In genomic region chr9:76559283-76559682, GRCh38 we compare ENCODE assay signal across 31 cellular contexts.
DNase-seq lines count a peak whose midpoint lies in the region; ATAC-seq and TF ChIP-seq lines count a peak whose summit lies in the region.
"Had no signal": no experiment of that assay in that cellular context is flagged by ENCODE, and none has a peak within 500 bp of the region (broad histone marks: within the 10 kb centered on the region; RNA-seq: fewer than 3 reads in every experiment).

No MANE protein-coding gene starts in this region.

- TF ChIP-seq CTCF in MCF 10A (IDR thresholded peaks at IDR 0.05; ENCODE audit: unreplicated experiment) (no peak), breast epithelium (IDR thresholded peaks at IDR 0.05) (no peak)

- H3K36me3 Mint-ChIP-seq in MCF 10A (ENCODE audit: insufficient read depth, unreplicated experiment) = no peaks in the 10 kb centered on the region
- H3K36me3 Mint-ChIP-seq: activated naive CD4-positive, alpha-beta T cell treated with anti-CD3 and anti-CD28 coated beads, Interleukin-2, amount 10 ng/mL, durations not matched to agents 7 days and 5 days; CD4-positive, alpha-beta memory T cell had no signal

- DNase-seq in MCF 10A (ENCODE audit: unreplicated experiment) (no peak), breast epithelium (ENCODE audit: low spot score in 2 of 2) (no peak), OCI-M1 (lab: John Stamatoyannopoulos, UW) (peak; percentile 54), fibroblast of peridontal ligament (ENCODE audit: extremely low read depth) (peak; percentile 21)
- DNase-seq in NK-92 treated with Interleukin-12 subunit alpha and Interleukin-12 subunit beta, amount 100 ng/mL, for 24 hours (lab: John Stamatoyannopoulos, UW) = no peak
- DNase-seq: 8988T; activated CD4-positive, alpha-beta T cell treated with anti-CD3 and anti-CD28 coated beads for 48 hours; activated naive CD4-positive, alpha-beta T cell treated with anti-CD3 and anti-CD28 coated beads, Interleukin-2, amount 10 ng/mL, durations not matched to agents 7 days and 5 days; adrenal gland; CD4-positive, alpha-beta memory T cell; esophagus squamous epithelium; gastrocnemius medialis; left cardiac atrium; mammary epithelial cell; NCI-H2107; NCI-H446; NCI-H748 treated with DMSO at 0.1 percent for 48 hours; PC-3; right cardiac atrium; stimulated activated CD4-positive, alpha-beta T cell treated with anti-CD3 and anti-CD28 coated beads, Interleukin-1b, Interleukin-23, amount 100 ng/mL, for 48 hours; stimulated activated naive CD4-positive, alpha-beta T cell treated with Interleukin-2 at 50 U/mL for 16 hours; upper lobe of left lung had no signal

- ATAC-seq in GM18868 (IDR thresholded peaks at IDR 0.05; ENCODE audit: unreplicated experiment) = no peak
- no peak for ATAC-seq in HG02840 (IDR thresholded peaks at IDR 0.05; ENCODE audit: low FRiP score, unreplicated experiment)
- ATAC-seq in GM19035 (IDR thresholded peaks at IDR 0.05; ENCODE audit: unreplicated experiment) = no peak
- ATAC-seq: activated T-helper 17 cell treated with anti-CD3 and anti-CD28 coated beads, Interleukin-2, amount 50 U/mL, for 72 hours; gastrocnemius medialis; HepG2; left cardiac atrium; PC-3; right cardiac atrium; SK-N-SH treated with all-trans-retinoic acid at 6 μM for 48 hours had no signal

- H3K9me3 Mint-ChIP-seq in MCF 10A (ENCODE audit: unreplicated experiment) = no peaks in the 10 kb centered on the region
- H3K9me3 Mint-ChIP-seq: activated naive CD4-positive, alpha-beta T cell treated with anti-CD3 and anti-CD28 coated beads, Interleukin-2, amount 10 ng/mL, durations not matched to agents 7 days and 5 days; central memory CD8-positive, alpha-beta T cell had no signal

- POLR2A ChIA-PET in MCF 10A (lab: Yijun Ruan, JAX) = no interaction called here

- H3K4me1 Mint-ChIP-seq in MCF 10A (ENCODE audit: insufficient read depth, unreplicated experiment) = peaks cover 37% of the 10 kb centered on the region
- H3K4me1 Mint-ChIP-seq: activated naive CD4-positive, alpha-beta T cell treated with anti-CD3 and anti-CD28 coated beads, Interleukin-2, amount 10 ng/mL, durations not matched to agents 7 days and 5 days; central memory CD8-positive, alpha-beta T cell had no signal

- H3K4me3 Mint-ChIP-seq in MCF 10A (ENCODE audit: unreplicated experiment) = no peak overlapping the region
- H3K4me3 Mint-ChIP-seq: activated naive CD4-positive, alpha-beta T cell treated with anti-CD3 and anti-CD28 coated beads, Interleukin-2, amount 10 ng/mL, durations not matched to agents 7 days and 5 days; activated T-helper 17 cell treated with anti-CD3 and anti-CD28 coated beads, Interleukin-2, amount 50 U/mL, for 72 hours; CD4-positive, alpha-beta memory T cell; central memory CD8-positive, alpha-beta T cell had no signal

- no TSS peak for BruUV-seq in MCF 10A (replicated peaks; lab: Mats Ljungman, UMichigan)

- H3K27ac ChIP-seq in breast epithelium = no peak overlapping the region
- H3K27ac ChIP-seq: adrenal gland, esophagus squamous epithelium, gastrocnemius medialis, suprapubic skin, upper lobe of left lung had no signal

- CTCF ChIA-PET in MCF 10A (lab: Yijun Ruan, JAX) = interaction anchor here (1.2 kb wide), 1 partner anchor 17 kb away, joined by 3 read pairs; no protein-coding TSS in a partner anchor

- intact Hi-C loops in MCF 10A (cut with micrococcal nuclease) = no loop called here
- intact Hi-C loops in breast epithelium (cut with DNase I; ENCODE audit: low total_unique reads) = no loop called here

- peak overlapping the region; percentile 64 for H3K27ac Mint-ChIP-seq in MCF 10A (ENCODE audit: low read depth, unreplicated experiment)
- H3K27ac Mint-ChIP-seq: activated naive CD4-positive, alpha-beta T cell treated with anti-CD3 and anti-CD28 coated beads, Interleukin-2, amount 10 ng/mL, durations not matched to agents 7 days and 5 days; activated T-helper 17 cell treated with anti-CD3 and anti-CD28 coated beads, Interleukin-2, amount 50 U/mL, for 72 hours had no signal

- no peak for TF ChIP-seq POLR2A in breast epithelium (IDR thresholded peaks at IDR 0.05)

- H3K27me3 ChIP-seq in breast epithelium = no peaks in the 10 kb centered on the region
- H3K27me3 ChIP-seq: adrenal gland, esophagus squamous epithelium, gastrocnemius medialis, suprapubic skin, upper lobe of left lung had no signal

- no peaks in the 10 kb centered on the region for H3K4me1 ChIP-seq in breast epithelium
- H3K4me1 ChIP-seq: gastrocnemius medialis, upper lobe of left lung had no signal

- H3K36me3 ChIP-seq in breast epithelium = no peaks in the 10 kb centered on the region
- H3K36me3 ChIP-seq: adrenal gland, esophagus squamous epithelium, gastrocnemius medialis, HAP-1, suprapubic skin, upper lobe of left lung had no signal

- H3K9me3 ChIP-seq in breast epithelium = no peaks in the 10 kb centered on the region
- H3K9me3 ChIP-seq: adrenal gland, gastrocnemius medialis, HAP-1, suprapubic skin, upper lobe of left lung had no signal

- H3K27me3 Mint-ChIP-seq in MCF 10A (ENCODE audit: insufficient read depth, unreplicated experiment) = no peaks in the 10 kb centered on the region
- H3K27me3 Mint-ChIP-seq: central memory CD8-positive, alpha-beta T cell had no signal

- no peak overlapping the region for H3K4me3 ChIP-seq in breast epithelium
- H3K4me3 ChIP-seq: adrenal gland, esophagus squamous epithelium, gastrocnemius medialis, HAP-1, suprapubic skin, upper lobe of left lung had no signal

Comparison
In these comparisons a context has a peak if more than half of its experiments do, and no peak if none do; other contexts are left out.
1. DNase-seq: peak in OCI-M1 (single experiment) and fibroblast of peridontal ligament (single experiment); none in MCF 10A (single experiment), breast epithelium (0 of 2) and NK-92 treated with Interleukin-12 subunit alpha and Interleukin-12 subunit beta, amount 100 ng/mL, for 24 hours (single experiment).